In the genomic region with DNA sequence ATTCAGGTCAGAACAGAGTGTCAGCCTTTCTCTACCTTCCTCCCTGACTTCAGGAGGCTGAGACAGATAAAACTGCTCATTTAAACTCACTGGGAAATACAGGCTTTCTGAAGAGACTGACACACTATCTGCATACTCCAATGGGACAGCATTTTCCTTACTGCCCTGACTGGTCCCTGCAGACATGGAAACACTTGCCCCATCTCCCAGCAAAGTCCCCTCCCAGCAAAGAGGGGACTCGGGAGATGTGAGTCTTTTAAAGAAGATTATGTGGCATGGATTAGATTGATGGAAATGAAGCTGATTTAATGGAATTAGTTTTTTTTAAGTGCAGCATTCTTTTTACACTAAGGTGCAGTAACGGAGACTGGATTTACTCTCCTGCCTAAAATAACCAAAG, we compare ENCODE assay signal across 9 cellular contexts.
"Had no signal": no experiment of that assay in that cellular context is flagged by ENCODE, and none has a peak within 500 bp of the region (broad histone marks: within the 10 kb centered on the region; RNA-seq: fewer than 3 reads in every experiment).

No MANE protein-coding gene starts in this region.

- ATAC-seq: HCT116, HepG2 had no signal

- DNase-seq: GM23248, GOT3, H7, HFFc6, KBM-7 had no signal

- H3K4me3 ChIP-seq: GM23248, HAP-1 had no signal

- H3K9me3 ChIP-seq: HAP-1 had no signal

- H3K4me1 ChIP-seq: HAP-1 had no signal

- H3K36me3 ChIP-seq: HAP-1 had no signal

- FAIRE-seq: HepG2 had no signal

- H3K27ac ChIP-seq: GM23248, HL-60 had no signal

- H3K9ac ChIP-seq: GM23248 had no signal
